In genomic region chr12:59874781-59875180, GRCh38 we compare ENCODE assay signal across 18 cellular contexts.
DNase-seq lines count a peak whose midpoint lies in the region; ATAC-seq, FAIRE-seq and TF ChIP-seq lines count a peak whose summit lies in the region.
"Had no signal": no experiment of that assay in that cellular context is flagged by ENCODE, and none has a peak within 500 bp of the region (broad histone marks: within the 10 kb centered on the region; RNA-seq: fewer than 3 reads in every experiment).

No MANE protein-coding gene starts in this region.

- no peaks in the 10 kb centered on the region for H3K9me3 ChIP-seq in H9 (ENCODE audit: control insufficient read depth, low read depth, low read length)
- no peaks in the 10 kb centered on the region for H3K9me3 ChIP-seq in GM12878 (replicated peaks; ENCODE audit: control insufficient read depth, insufficient read depth, low read length)
- H3K9me3 ChIP-seq in left lung, result peaks cover 0 to 13% of the 10 kb centered on the region in 2 donors
- no peaks in the 10 kb centered on the region for H3K9me3 ChIP-seq in CD4-positive, alpha-beta memory T cell (ENCODE audit: control insufficient read depth in 1 of 2, low read length in 2 of 2)
- H3K9me3 ChIP-seq: suprapubic skin had no signal

- H2AFZ ChIP-seq in H9 (ENCODE audit: low read length) (no peak overlapping the region), GM12878 (ENCODE audit: control insufficient read depth, low read depth, low read length) (no peak overlapping the region)

- POLR2A ChIA-PET in GM12878 (lab: Charles Lee), result no interaction called here
- POLR2A ChIA-PET in CD4-positive, alpha-beta memory T cell (lab: Charles Lee; ENCODE audit: partially characterized antibody), result no interaction called here

- H2AK5ac ChIP-seq in H9 (ENCODE audit: insufficient read length, low read length), result no peak overlapping the region

- H3K4ac ChIP-seq in H9 (ENCODE audit: low read depth, low read length), result no peak overlapping the region

- no peak for TF ChIP-seq EP300 in GM12878 (IDR thresholded peaks at IDR 0.05; ENCODE audit: borderline replicate concordance in 1 of 2, control insufficient read depth in 1 of 2, low read depth in 2 of 2, low read length in 2 of 2)

- H3K4me1 Mint-ChIP-seq in H9, result peaks cover 23 to 28% of the 10 kb centered on the region in 2 experiments
- H3K4me1 Mint-ChIP-seq in CD4-positive, alpha-beta memory T cell, result no peaks in the 10 kb centered on the region
- H3K4me1 Mint-ChIP-seq: activated CD4-positive, alpha-beta T cell treated with anti-CD3 and anti-CD28 coated beads, Interleukin-2, amount 10 ng/mL, durations not matched to agents 7 days and 5 days; central memory CD8-positive, alpha-beta T cell had no signal

- DNase-seq in H9 (peak; percentile 31), NAMALWA (ENCODE audit: low spot score) (peak; percentile 39), GM12878 (ENCODE audit: low read depth, low spot score) (no peak), left lung (no peak), NCI-H2227 treated with DMSO at 0.1 percent for 48 hours (lab: John Stamatoyannopoulos, UW) (no peak)
- no peak for DNase-seq in CD4-positive, alpha-beta memory T cell
- DNase-seq: activated CD4-positive, alpha-beta T cell treated with anti-CD3 and anti-CD28 coated beads, Interleukin-2, amount 10 ng/mL, durations not matched to agents 7 days and 5 days; activated gamma-delta T cell treated with Interleukin-2 at 50 U/mL for 16 hours; amygdala; Calu3; effector memory CD8-positive, alpha-beta T cell; GF-D8; NCI-H82; SW 1271 had no signal

- H3K27me3 Mint-ChIP-seq in H9 (ENCODE audit: low read depth), result no peaks in the 10 kb centered on the region
- no peaks in the 10 kb centered on the region for H3K27me3 Mint-ChIP-seq in CD4-positive, alpha-beta memory T cell
- H3K27me3 Mint-ChIP-seq: activated CD4-positive, alpha-beta T cell treated with anti-CD3 and anti-CD28 coated beads, Interleukin-2, amount 10 ng/mL, durations not matched to agents 7 days and 5 days; B cell; central memory CD8-positive, alpha-beta T cell had no signal

- H3K4me2 ChIP-seq in H9 (ENCODE audit: insufficient read depth, insufficient read length, low read length), result peak overlapping the region; percentile 60
- H3K4me2 ChIP-seq in GM12878 (ENCODE audit: control insufficient read depth, insufficient read depth), result no peak overlapping the region

- H3K36me3 Mint-ChIP-seq in H9 (ENCODE audit: insufficient read depth in 1 of 3, low read depth in 3 of 3), result peaks cover 0 to 5% (median 0%) of the 10 kb centered on the region in 3 experiments; a peak in 2 of 7 replicates
- no peaks in the 10 kb centered on the region for H3K36me3 Mint-ChIP-seq in CD4-positive, alpha-beta memory T cell

- RAD21 ChIA-PET in GM12878 (lab: Charles Lee; ENCODE audit: unreplicated experiment), result no interaction called here

- H3K18ac ChIP-seq in H9 (ENCODE audit: insufficient read length, low read depth, low read length), result no peak overlapping the region

- no peak for ATAC-seq in GM12878
- peak; percentile 56 for ATAC-seq in left lung
- ATAC-seq in GM21723 (IDR thresholded peaks at IDR 0.05; ENCODE audit: unreplicated experiment), result no peak
- ATAC-seq: effector memory CD8-positive, alpha-beta T cell had no signal

- H3K27ac ChIP-seq in H9 (ENCODE audit: insufficient read length, low read depth, low read length) (no peak overlapping the region), GM12878 (ENCODE audit: control insufficient read depth, insufficient read depth) (no peak overlapping the region), left lung (no peak overlapping the region)
- H3K27ac ChIP-seq in CD4-positive, alpha-beta memory T cell (ENCODE audit: low read depth, low read length), result no peak overlapping the region
- H3K27ac ChIP-seq: suprapubic skin had no signal

- FAIRE-seq in GM12878 (lab: Jason Lieb, UNC), result no peak

- H2BK20ac ChIP-seq in H9 (ENCODE audit: low read depth, low read length, poor library complexity, severe bottlenecking), result no peak overlapping the region

- H3K23me2 ChIP-seq in H9 (ENCODE audit: insufficient read length, low read depth, low read length, poor library complexity, severe bottlenecking), result no peaks in the 10 kb centered on the region

- no CpG with 5 or more reads among the region's 1 CpG for WGBS in H9 (ENCODE audit: extremely low coverage, insufficient read length, low lambda C conversion rate)
- 0% methylated on average over 1 of the region's 1 CpG for WGBS in GM12878 (ENCODE audit: insufficient coverage, insufficient replicate concordance, low lambda C conversion rate, missing lambda C conversion rate)

- no TSS peak for BruUV-seq in GM12878 (replicated peaks; lab: Mats Ljungman, UMichigan)

- H4K20me1 ChIP-seq in H9 (ENCODE audit: control insufficient read depth, insufficient read depth, insufficient read length) (no peaks in the 10 kb centered on the region), GM12878 (ENCODE audit: control insufficient read depth, insufficient read depth) (no peaks in the 10 kb centered on the region)

- SMC1A ChIA-PET in GM12878 (lab: Charles Lee; ENCODE audit: uncharacterized antibody, unreplicated experiment), result no interaction called here

- no peak for TF ChIP-seq RAD21 in GM12878 (IDR thresholded peaks at IDR 0.05; ENCODE audit: insufficient read depth, low read depth, low read length)

- H3K23ac ChIP-seq in H9 (ENCODE audit: insufficient read length, low read depth, low read length), result no peak overlapping the region

- in situ Hi-C loops in GM12878 (cut with MboI), result no loop called here

- H3K79me2 ChIP-seq in H9 (ENCODE audit: insufficient read depth, low read length), result no peaks in the 10 kb centered on the region
- H3K79me2 ChIP-seq in GM12878 (ENCODE audit: control insufficient read depth, insufficient read depth, low read length), result no peaks in the 10 kb centered on the region

- H4K8ac ChIP-seq in H9 (replicated peaks; ENCODE audit: insufficient read length, low read depth, low read length), result no peak overlapping the region

- H3K36me3 ChIP-seq in GM12878 (ENCODE audit: control insufficient read depth in 2 of 2, insufficient read depth in 2 of 2, low read length in 1 of 2) (no peaks in the 10 kb centered on the region), left lung (no peaks in the 10 kb centered on the region)
- no peaks in the 10 kb centered on the region for H3K36me3 ChIP-seq in CD4-positive, alpha-beta memory T cell (ENCODE audit: insufficient read depth, low read length)
- H3K36me3 ChIP-seq: suprapubic skin had no signal

- H3K9ac ChIP-seq in H9 (ENCODE audit: extremely low read depth, insufficient read length, low read length), result no peak overlapping the region
- H3K9ac ChIP-seq in GM12878 (ENCODE audit: control insufficient read depth, insufficient read depth, low read length), result no peak overlapping the region

- H3K9me3 Mint-ChIP-seq in H9, result peaks cover 0 to 5% of the 10 kb centered on the region in 2 experiments; a peak in 3 of 5 replicates
- peaks cover 0 to 2% (median 0%) of the 10 kb centered on the region in 8 donors for H3K9me3 Mint-ChIP-seq in CD4-positive, alpha-beta memory T cell
- H3K9me3 Mint-ChIP-seq: central memory CD8-positive, alpha-beta T cell had no signal

- H2BK120ac ChIP-seq in H9 (ENCODE audit: low read depth, low read length, poor library complexity, severe bottlenecking), result no peak overlapping the region

- intact Hi-C loops in GM12878 (cut with micrococcal nuclease; ENCODE audit: unreplicated experiment), result no loop called here
- intact Hi-C loops in left lung (cut with DNase I), result no loop called here
- intact Hi-C loops in CD4-positive, alpha-beta memory T cell (cut with micrococcal nuclease), result no loop called here

- H4K91ac ChIP-seq in H9 (ENCODE audit: insufficient read length, low read depth, low read length), result no peak overlapping the region

- H2BK12ac ChIP-seq in H9 (ENCODE audit: insufficient read length, low read depth, low read length), result no peak overlapping the region

- no peak overlapping the region for H2BK15ac ChIP-seq in H9 (ENCODE audit: low read depth, low read length)

- no peaks in the 10 kb centered on the region for H3K27me3 ChIP-seq in H9 (ENCODE audit: insufficient read depth, low read length)
- H3K27me3 ChIP-seq in GM12878 (replicated peaks in 1 of 2; ENCODE audit: control insufficient read depth in 2 of 2, insufficient read depth in 2 of 2, low read length in 1 of 2), result no peaks in the 10 kb centered on the region
- no peaks in the 10 kb centered on the region for H3K27me3 ChIP-seq in left lung
- no peaks in the 10 kb centered on the region for H3K27me3 ChIP-seq in CD4-positive, alpha-beta memory T cell (ENCODE audit: insufficient read depth, low read length)
- H3K27me3 ChIP-seq: suprapubic skin had no signal

- peak overlapping the region in 1 of 2 experiments; percentile 41; a peak in 2 of 5 replicates for H3K4me3 Mint-ChIP-seq in H9
- H3K4me3 Mint-ChIP-seq in CD4-positive, alpha-beta memory T cell, result no peak overlapping the region
- H3K4me3 Mint-ChIP-seq: activated CD4-positive, alpha-beta T cell treated with anti-CD3 and anti-CD28 coated beads, Interleukin-2, amount 10 ng/mL, durations not matched to agents 7 days and 5 days; B cell; central memory CD8-positive, alpha-beta T cell; effector memory CD8-positive, alpha-beta T cell had no signal

- peak overlapping the region in 2 of 3 experiments; percentile 48 to 55; a peak in 2 of 7 replicates for H3K27ac Mint-ChIP-seq in H9
- no peak overlapping the region for H3K27ac Mint-ChIP-seq in CD4-positive, alpha-beta memory T cell
- H3K27ac Mint-ChIP-seq: activated CD4-positive, alpha-beta T cell treated with anti-CD3 and anti-CD28 coated beads, Interleukin-2, amount 10 ng/mL, durations not matched to agents 7 days and 5 days; B cell; effector memory CD8-positive, alpha-beta T cell had no signal

- H3T11ph ChIP-seq in H9 (ENCODE audit: low read length), result no peak overlapping the region

- H3K56ac ChIP-seq in H9 (ENCODE audit: insufficient read length, low read depth, low read length), result no peak overlapping the region

- H3K4me1 ChIP-seq in H9 (ENCODE audit: insufficient read depth, low read length) (no peaks in the 10 kb centered on the region; the same call in 1 of the 2 replicates), GM12878 (ENCODE audit: control insufficient read depth, insufficient read depth, low read length) (no peaks in the 10 kb centered on the region), left lung (no peaks in the 10 kb centered on the region)
- no peaks in the 10 kb centered on the region for H3K4me1 ChIP-seq in CD4-positive, alpha-beta memory T cell (ENCODE audit: insufficient read depth, low read length)
- H3K4me1 ChIP-seq: suprapubic skin had no signal

- no peak overlapping the region for H3K4me3 ChIP-seq in GM12878
- H3K4me3 ChIP-seq in left lung, result no peak overlapping the region
- H3K4me3 ChIP-seq in CD4-positive, alpha-beta memory T cell (ENCODE audit: low read length in 2 of 2), result no peak overlapping the region
- H3K4me3 ChIP-seq: suprapubic skin had no signal

- H3K14ac ChIP-seq in H9 (ENCODE audit: insufficient read depth, low read length), result no peak overlapping the region

- no peak overlapping the region for H4K5ac ChIP-seq in H9 (ENCODE audit: insufficient read length, low read depth, low read length)

- no peaks in the 10 kb centered on the region for H3K79me1 ChIP-seq in H9 (ENCODE audit: insufficient read depth, low read depth, low read length, poor library complexity, severe bottlenecking)

- CTCF ChIA-PET in GM12878 (lab: Yijun Ruan, JAX), result no interaction called here
- CTCF ChIA-PET in CD4-positive, alpha-beta memory T cell (lab: Charles Lee; ENCODE audit: partially characterized antibody), result no interaction called here

- TF ChIP-seq CTCF in H9 (conservative IDR thresholded peaks at IDR 0.05) (no peak), GM12878 (IDR thresholded peaks at IDR 0.05 in 2 of 3, conservative IDR thresholded peaks at IDR 0.05 in 1 of 3; ENCODE audit: control insufficient read depth in 2 of 3, extremely low read depth in 1 of 3, insufficient read depth in 1 of 3, low read depth in 3 of 3, low read length in 3 of 3) (no peak), left lung (IDR thresholded peaks at IDR 0.05) (no peak)

- TF ChIP-seq POLR2A in GM12878 (IDR thresholded peaks at IDR 0.05; ENCODE audit: low read depth, low read length), result no peak

- H2BK5ac ChIP-seq in H9 (ENCODE audit: insufficient read length, low read length), result no peak overlapping the region

Comparison
In these comparisons a context has a peak if more than half of its experiments do, and no peak if none do; other contexts are left out.
1. DNase-seq: peak in H9 (single experiment) and NAMALWA (single experiment); none in GM12878 (single experiment), left lung (0 of 2), CD4-positive, alpha-beta memory T cell (0 of 5) and NCI-H2227 treated with DMSO at 0.1 percent for 48 hours (single experiment).
2. H3K27ac Mint-ChIP-seq: peak in H9 (2 of 3); none in CD4-positive, alpha-beta memory T cell (0 of 7).